Comparison of ENCODE assay signal across 27 cellular contexts in the genomic region with DNA sequence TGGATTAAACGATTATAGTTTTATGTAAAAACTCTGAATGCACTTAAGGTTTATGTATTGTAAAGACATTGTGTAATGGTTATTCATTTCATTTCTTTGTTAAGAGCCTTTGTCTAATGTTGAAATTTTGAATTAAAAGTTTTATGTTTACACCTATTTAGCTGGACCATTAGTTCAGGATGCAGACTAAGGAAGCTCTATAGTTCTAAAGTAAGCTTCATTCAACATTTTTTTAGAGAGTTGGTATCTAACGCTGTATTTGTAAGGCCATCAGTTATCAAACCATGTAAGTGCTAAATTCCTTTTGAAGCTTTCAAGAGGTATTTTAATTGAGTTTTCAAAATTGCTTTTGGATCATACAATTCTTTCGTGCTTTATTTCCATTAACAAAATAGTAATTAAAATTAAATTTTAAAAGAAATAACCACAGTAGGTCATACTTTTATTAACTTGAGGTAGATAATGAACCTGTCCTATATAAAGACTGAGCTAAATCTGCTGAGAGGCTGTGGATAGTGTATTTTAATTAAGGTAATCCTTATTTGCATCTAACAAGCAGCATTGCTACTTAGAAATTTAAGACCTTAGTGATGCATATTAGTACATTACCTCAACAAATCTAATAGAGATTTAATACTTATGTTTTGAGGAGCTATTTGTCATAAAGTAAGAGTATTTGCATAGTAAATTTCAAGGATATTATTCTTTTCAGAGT. TPM values are rescaled to one million over a fixed set of nuclear protein-coding genes. Genes with fewer than 3 reads are reported as not detected.
A peak's percentile ranks its signal among the peaks of the same experiment; 100 is the strongest.
DNase-seq lines count a peak whose midpoint lies in the region; ATAC-seq, FAIRE-seq and TF ChIP-seq lines count a peak whose summit lies in the region.
"Had no signal": no experiment of that assay in that cellular context is flagged by ENCODE, and none has a peak within 500 bp of the region (broad histone marks: within the 10 kb centered on the region; RNA-seq: fewer than 3 reads in every experiment).

No MANE protein-coding gene starts in this region.

- no peaks in the 10 kb centered on the region for H3K9me3 ChIP-seq in HUES48 (ENCODE audit: control insufficient read depth, insufficient read depth, low read length)
- H3K9me3 ChIP-seq in SK-N-MC (ENCODE audit: low read depth, low read length): no peaks in the 10 kb centered on the region
- no peaks in the 10 kb centered on the region for H3K9me3 ChIP-seq in trophoblast cell (ENCODE audit: insufficient read depth, low read depth, low read length)
- H3K9me3 ChIP-seq: BE2C, BLaER1 had no signal

- WGBS in trophoblast cell (ENCODE audit: extremely low coverage, insufficient coverage, insufficient read length): no CpG with 5 or more reads among the region's 3 CpGs

- H3F3A ChIP-seq in GM23338 (replicated peaks; ENCODE audit: low read depth): no peaks in the 10 kb centered on the region

- no peak overlapping the region for H4K91ac ChIP-seq in trophoblast cell (ENCODE audit: low read depth, low read length)

- H3K27ac ChIP-seq in GM23338 (ENCODE audit: low read depth) (no peak overlapping the region), HUES48 (ENCODE audit: low read depth, low read length) (no peak overlapping the region), SK-N-MC (peak overlapping the region; percentile 84), trophoblast cell (ENCODE audit: low read depth, low read length) (no peak overlapping the region)
- H3K27ac ChIP-seq: BLaER1 had no signal

- no peak overlapping the region for H3K18ac ChIP-seq in trophoblast cell (ENCODE audit: low read length)

- no peaks in the 10 kb centered on the region for H3K27me3 ChIP-seq in GM23338 (ENCODE audit: insufficient read depth)
- no peaks in the 10 kb centered on the region for H3K27me3 ChIP-seq in HUES48 (ENCODE audit: control insufficient read depth, insufficient read depth, low read length)
- no peaks in the 10 kb centered on the region for H3K27me3 ChIP-seq in trophoblast cell (ENCODE audit: insufficient read depth, low read length)
- H3K27me3 ChIP-seq: BE2C, BLaER1 had no signal

- DNase-seq in GM23338 (ENCODE audit: low spot score) (no peak), NCI-H526 (lab: John Stamatoyannopoulos, UW) (peak; percentile 5 to 36), SK-N-MC (ENCODE audit: low read depth, low spot score) (no peak), trophoblast cell (no peak), GM12892 (ENCODE audit: insufficient read length) (no peak), NCI-H748 (lab: John Stamatoyannopoulos, UW; ENCODE audit: unreplicated experiment) (no peak)
- DNase-seq: 8988T; ACHN; BE2C; C1 segment of cervical spinal cord; CD4-positive, alpha-beta memory T cell; CD4-positive, CD25-positive, alpha-beta regulatory T cell; CD8-positive, alpha-beta memory T cell; COR-L47; DMS 273 treated with DMSO at 0.1 percent for 48 hours; DMS153; DMS53; DMS79; DND-41; EL; GDM1 had no signal

- no peak overlapping the region for H2BK5ac ChIP-seq in trophoblast cell (ENCODE audit: low read depth, low read length, poor library complexity)

- H3K4me3 Mint-ChIP-seq in GM23338: no peak overlapping the region
- H3K4me3 Mint-ChIP-seq: CD14-positive monocyte; CD4-positive, alpha-beta memory T cell; CD4-positive, CD25-positive, alpha-beta regulatory T cell; CD8-positive, alpha-beta memory T cell had no signal

- no peak overlapping the region for H3K14ac ChIP-seq in trophoblast cell (ENCODE audit: low read length)

- H3K9me2 ChIP-seq in GM23338 (ENCODE audit: insufficient read depth): no peaks in the 10 kb centered on the region

- H3K4me2 ChIP-seq in GM23338 (peak overlapping the region; percentile 22; the same call in 1 of the 2 replicates), trophoblast cell (ENCODE audit: low read length) (no peak overlapping the region)
- H3K4me2 ChIP-seq: BLaER1 had no signal

- H4K8ac ChIP-seq in trophoblast cell (ENCODE audit: low read depth, low read length): no peak overlapping the region

- no peak for ATAC-seq in GM23338
- ATAC-seq: GM12878 had no signal

- no peak for TF ChIP-seq CTCF in GM23338 (conservative IDR thresholded peaks at IDR 0.05; ENCODE audit: low read depth in 2 of 2)

- H3K4me1 ChIP-seq in GM23338 (ENCODE audit: insufficient read depth) (peaks cover 10% of the 10 kb centered on the region), HUES48 (ENCODE audit: control insufficient read depth, insufficient read depth, low read length) (peaks cover 25% of the 10 kb centered on the region), trophoblast cell (ENCODE audit: control insufficient read depth in 1 of 2, insufficient read depth in 2 of 2, low read length in 2 of 2) (no peaks in the 10 kb centered on the region)
- H3K4me1 ChIP-seq: BE2C, BLaER1 had no signal

- H3K27me3 Mint-ChIP-seq in GM23338 (ENCODE audit: insufficient read depth, low read depth, poor library complexity): no peaks in the 10 kb centered on the region
- H3K27me3 Mint-ChIP-seq: CD4-positive, alpha-beta memory T cell had no signal

- H3K27ac Mint-ChIP-seq in GM23338: no peak overlapping the region
- H3K27ac Mint-ChIP-seq: CD14-positive monocyte; CD4-positive, alpha-beta memory T cell; CD4-positive, CD25-positive, alpha-beta regulatory T cell; CD8-positive, alpha-beta memory T cell had no signal

- H3K79me1 ChIP-seq in trophoblast cell (ENCODE audit: low read length): no peaks in the 10 kb centered on the region

- H2BK12ac ChIP-seq in trophoblast cell (ENCODE audit: low read length): no peak overlapping the region

- no peaks in the 10 kb centered on the region for H3K79me2 ChIP-seq in GM23338 (replicated peaks; ENCODE audit: insufficient read depth)
- no peaks in the 10 kb centered on the region for H3K79me2 ChIP-seq in trophoblast cell (ENCODE audit: control insufficient read depth, insufficient read depth, low read length, poor library complexity)

- H3K36me3 Mint-ChIP-seq in GM23338 (ENCODE audit: low read depth): no peaks in the 10 kb centered on the region
- H3K36me3 Mint-ChIP-seq: CD14-positive monocyte; CD4-positive, alpha-beta memory T cell; CD4-positive, CD25-positive, alpha-beta regulatory T cell; CD8-positive, alpha-beta memory T cell had no signal

- no peak overlapping the region for H3K23ac ChIP-seq in trophoblast cell (ENCODE audit: low read length)

- TF ChIP-seq POLR2A in GM12892 (IDR thresholded peaks at IDR 0.05; ENCODE audit: low read depth, low read length): no peak

- no peak for FAIRE-seq in GM12892 (lab: Jason Lieb, UNC)
- FAIRE-seq: A204.1, GM12878, GM19239 had no signal

- H2AFZ ChIP-seq in GM23338 (no peak overlapping the region), trophoblast cell (ENCODE audit: insufficient read depth, low read length, poor library complexity) (no peak overlapping the region)

- H3K36me3 ChIP-seq in GM23338 (ENCODE audit: insufficient read depth) (no peaks in the 10 kb centered on the region), HUES48 (ENCODE audit: control insufficient read depth, insufficient read depth, low read length) (no peaks in the 10 kb centered on the region), SK-N-MC (ENCODE audit: insufficient read depth, low read length) (no peaks in the 10 kb centered on the region), trophoblast cell (ENCODE audit: control insufficient read depth in 1 of 2, insufficient read depth in 2 of 2, low read length in 2 of 2) (no peaks in the 10 kb centered on the region)
- H3K36me3 ChIP-seq: BE2C, BLaER1 had no signal

- no peak overlapping the region for H3K4ac ChIP-seq in trophoblast cell (ENCODE audit: low read depth, low read length)

- H3K4me3 ChIP-seq in GM23338 (no peak overlapping the region), HUES48 (ENCODE audit: low read depth, low read length) (peak overlapping the region; percentile 21; the same call in 1 of the 2 replicates), SK-N-MC (peak overlapping the region; percentile 46; the same call in 1 of the 2 replicates), trophoblast cell (ENCODE audit: low read depth, low read length) (no peak overlapping the region)
- H3K4me3 ChIP-seq: BLaER1, GM12878 had no signal

- H2AK5ac ChIP-seq in trophoblast cell (ENCODE audit: low read length): no peak overlapping the region

- H4K12ac ChIP-seq in trophoblast cell (ENCODE audit: low read depth, low read length): no peak overlapping the region

- H2BK120ac ChIP-seq in trophoblast cell (ENCODE audit: insufficient read depth, low read length, poor library complexity): no peak overlapping the region

- no peak overlapping the region for H3K9ac ChIP-seq in HUES48 (ENCODE audit: low read depth, low read length)
- H3K9ac ChIP-seq in SK-N-MC (ENCODE audit: insufficient read length): peak overlapping the region; percentile 27
- no peak overlapping the region for H3K9ac ChIP-seq in trophoblast cell (ENCODE audit: low read length)
- H3K9ac ChIP-seq: BLaER1 had no signal

- H3K9me3 Mint-ChIP-seq in GM23338: no peaks in the 10 kb centered on the region
- H3K9me3 Mint-ChIP-seq: CD4-positive, alpha-beta memory T cell; CD4-positive, CD25-positive, alpha-beta regulatory T cell; CD8-positive, alpha-beta memory T cell had no signal

- no peaks in the 10 kb centered on the region for H4K20me1 ChIP-seq in GM23338 (replicated peaks; ENCODE audit: insufficient read depth)
- H4K20me1 ChIP-seq: BLaER1 had no signal

- peaks cover 14% of the 10 kb centered on the region; the same call in 2 of the 3 replicates for H3K4me1 Mint-ChIP-seq in GM23338
- H3K4me1 Mint-ChIP-seq: CD14-positive monocyte; CD4-positive, alpha-beta memory T cell; CD4-positive, CD25-positive, alpha-beta regulatory T cell; CD8-positive, alpha-beta memory T cell had no signal

TF ChIP-seq in GM23338, 12 proteins besides CTCF, POLR2A, EP300 and RAD21 (continues in another document):
- TF ChIP-seq POLR2AphosphoS5 (IDR thresholded peaks at IDR 0.05; ENCODE audit: low read depth) (no peak), NANOG (IDR thresholded peaks at IDR 0.05; ENCODE audit: borderline replicate concordance) (no peak)
- TF ChIP-seq, protein P1, sequence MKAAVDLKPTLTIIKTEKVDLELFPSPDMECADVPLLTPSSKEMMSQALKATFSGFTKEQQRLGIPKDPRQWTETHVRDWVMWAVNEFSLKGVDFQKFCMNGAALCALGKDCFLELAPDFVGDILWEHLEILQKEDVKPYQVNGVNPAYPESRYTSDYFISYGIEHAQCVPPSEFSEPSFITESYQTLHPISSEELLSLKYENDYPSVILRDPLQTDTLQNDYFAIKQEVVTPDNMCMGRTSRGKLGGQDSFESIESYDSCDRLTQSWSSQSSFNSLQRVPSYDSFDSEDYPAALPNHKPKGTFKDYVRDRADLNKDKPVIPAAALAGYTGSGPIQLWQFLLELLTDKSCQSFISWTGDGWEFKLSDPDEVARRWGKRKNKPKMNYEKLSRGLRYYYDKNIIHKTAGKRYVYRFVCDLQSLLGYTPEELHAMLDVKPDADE (IDR thresholded peaks at IDR 0.05): no peak

RNA-seq across cellular contexts. Expression of a gene that starts 47.9 kb away (rescaled TPM):
- 16.0 and 19.3 TPM in 2 replicates for total RNA-seq in GM23338 (2014; rRNA removed; shearing (Covaris generic))
- 50.7 and 57.1 TPM in 2 replicates for polyA plus RNA-seq in GM23338 (2016; fragmentation: Nextera tagmentation; extraction: Ambion mirVana)
- polyA plus RNA-seq in trophoblast cell (2013): 20.0 and 20.2 TPM in 2 replicates
- polyA plus RNA-seq in GM12892 (2012; ENCODE audit: missing spikeins): 18.6 TPM

Comparison
In these comparisons a context has a peak if more than half of its experiments do, and no peak if none do; other contexts are left out.
1. DNase-seq: peak in NCI-H526 (2 of 2); none in GM23338 (single experiment), SK-N-MC (single experiment), trophoblast cell (0 of 2), GM12892 (single experiment) and NCI-H748 (single experiment).
2. H3K4me3 ChIP-seq: peak in HUES48 (single experiment) and SK-N-MC (single experiment); none in GM23338 (single experiment) and trophoblast cell (single experiment).